In genomic region chr1:61121631-61122030, GRCh38 we compare ENCODE assay signal across 18 cellular contexts. TPM values are rescaled to one million over a fixed set of nuclear protein-coding genes. Genes with fewer than 3 reads are reported as not detected.
A peak's percentile ranks its signal among the peaks of the same experiment; 100 is the strongest.
DNase-seq lines count a peak whose midpoint lies in the region; ATAC-seq and TF ChIP-seq lines count a peak whose summit lies in the region.
"Had no signal": no experiment of that assay in that cellular context is flagged by ENCODE, and none has a peak within 500 bp of the region (broad histone marks: within the 10 kb centered on the region; RNA-seq: fewer than 3 reads in every experiment).

No MANE protein-coding gene starts in this region.

- H3K4me3 ChIP-seq in ACC112 (ENCODE audit: low read depth, low read length): peak overlapping the region; percentile 56
- H3K4me3 ChIP-seq in gastroesophageal sphincter: no peak overlapping the region
- H3K4me3 ChIP-seq in sigmoid colon: no peak overlapping the region
- H3K4me3 ChIP-seq: GM12878 had no signal

- peak overlapping the region; percentile 49 for H2AFZ ChIP-seq in ACC112 (ENCODE audit: low read length, unreplicated experiment)

- peaks cover 37% of the 10 kb centered on the region for H3K4me1 ChIP-seq in ACC112 (ENCODE audit: control insufficient read depth, insufficient read depth, low read length, unreplicated experiment)
- H3K4me1 ChIP-seq in gastroesophageal sphincter: peaks cover 17 to 96% (median 34%) of the 10 kb centered on the region in 3 donors
- H3K4me1 ChIP-seq in sigmoid colon: peaks cover 0 to 83% (median 70%) of the 10 kb centered on the region in 4 donors

- H3K27me3 ChIP-seq in ACC112 (ENCODE audit: insufficient read depth, low read length): no peaks in the 10 kb centered on the region
- no peaks in the 10 kb centered on the region for H3K27me3 ChIP-seq in gastroesophageal sphincter
- H3K27me3 ChIP-seq in sigmoid colon: no peaks in the 10 kb centered on the region

- H3K9me3 ChIP-seq in gastroesophageal sphincter (no peaks in the 10 kb centered on the region), sigmoid colon (no peaks in the 10 kb centered on the region)

- TF ChIP-seq EP300 in gastroesophageal sphincter (IDR thresholded peaks at IDR 0.05) (no peak), sigmoid colon (IDR thresholded peaks at IDR 0.05) (no peak)

- H3K27ac ChIP-seq in ACC112 (ENCODE audit: low read depth, low read length) (peak overlapping the region; percentile 75), gastroesophageal sphincter (peak overlapping the region in 3 of 4 donors; percentile 36 to 70 (median 61)), sigmoid colon (peak overlapping the region; percentile 50 to 65 (median 56))
- H3K27ac ChIP-seq: WERI-Rb-1 had no signal

- H3K79me2 ChIP-seq in ACC112 (ENCODE audit: control insufficient read depth, insufficient read depth, low read length, unreplicated experiment): peaks cover 65% of the 10 kb centered on the region

- DNase-seq in amniotic epithelial cell (ENCODE audit: low read depth) (peak; percentile 36), sigmoid colon (no peak), posterior cingulate gyrus (no peak), NCI-H1105 (lab: John Stamatoyannopoulos, UW) (no peak)
- no peak for DNase-seq in activated CD8-positive, alpha-beta memory T cell treated with anti-CD3 and anti-CD28 coated beads, Interleukin-2, amount 50 U/mL, for 48 hours
- DNase-seq: amniotic stem cell; kidney glomerular epithelial cell; NCI-H1048; NCI-H2107; occipital lobe; RPMI8226; stimulated activated naive CD8-positive, alpha-beta T cell treated with anti-CD3 and anti-CD28 coated beads, Interleukin-15, Interleukin-2, amounts not matched to agents 100 U/mL and 50 U/mL, for 24 hours; T-cell; WERI-Rb-1 had no signal

- intact Hi-C loops in sigmoid colon (cut with DNase I): loop anchor here (5.0 kb wide), 1 partner anchor 39 kb away; the partner anchor contains the start of gene NFIA
- intact Hi-C loops in posterior cingulate gyrus (cut with DNase I): loop anchor here (5.0 kb wide), 2 partner anchors 34 to 61 kb away; no protein-coding TSS in a partner anchor

- H3K36me3 ChIP-seq in ACC112 (ENCODE audit: insufficient read depth, low read length): no peaks in the 10 kb centered on the region
- no peaks in the 10 kb centered on the region for H3K36me3 ChIP-seq in gastroesophageal sphincter
- H3K36me3 ChIP-seq in sigmoid colon: no peaks in the 10 kb centered on the region
- H3K36me3 ChIP-seq: WERI-Rb-1 had no signal

- TF ChIP-seq POLR2A in gastroesophageal sphincter (IDR thresholded peaks at IDR 0.05) (no peak), sigmoid colon (IDR thresholded peaks at IDR 0.05) (no peak)

- TF ChIP-seq CTCF in gastroesophageal sphincter (IDR thresholded peaks at IDR 0.05) (no peak), sigmoid colon (IDR thresholded peaks at IDR 0.05) (no peak)

- peak; percentile 42 for ATAC-seq in gastroesophageal sphincter
- ATAC-seq in HG03469 (IDR thresholded peaks at IDR 0.05; ENCODE audit: unreplicated experiment): no peak
- ATAC-seq: GM12878; stimulated activated naive CD8-positive, alpha-beta T cell treated with anti-CD3 and anti-CD28 coated beads, Interleukin-15, Interleukin-2, amounts not matched to agents 100 U/mL and 50 U/mL, for 24 hours; T-cell had no signal

RNA-seq across cellular contexts. Expression of gene NFIA, which starts 39.3 kb away (rescaled TPM):
- 100 to 1,000 TPM; 123 to 205 (median 149) TPM for total RNA-seq in gastroesophageal sphincter
- 100 to 1,000 TPM in 1 of 4 donors, 10 to 100 TPM in 3; 79.7 to 154 (median 89.1) TPM for total RNA-seq in sigmoid colon
- polyA plus RNA-seq in sigmoid colon: 1 to 10 TPM; 2.3 to 7.6 (median 4.2) TPM
